Comparison of ENCODE assay signal across 1 cellular context in the genomic region with DNA sequence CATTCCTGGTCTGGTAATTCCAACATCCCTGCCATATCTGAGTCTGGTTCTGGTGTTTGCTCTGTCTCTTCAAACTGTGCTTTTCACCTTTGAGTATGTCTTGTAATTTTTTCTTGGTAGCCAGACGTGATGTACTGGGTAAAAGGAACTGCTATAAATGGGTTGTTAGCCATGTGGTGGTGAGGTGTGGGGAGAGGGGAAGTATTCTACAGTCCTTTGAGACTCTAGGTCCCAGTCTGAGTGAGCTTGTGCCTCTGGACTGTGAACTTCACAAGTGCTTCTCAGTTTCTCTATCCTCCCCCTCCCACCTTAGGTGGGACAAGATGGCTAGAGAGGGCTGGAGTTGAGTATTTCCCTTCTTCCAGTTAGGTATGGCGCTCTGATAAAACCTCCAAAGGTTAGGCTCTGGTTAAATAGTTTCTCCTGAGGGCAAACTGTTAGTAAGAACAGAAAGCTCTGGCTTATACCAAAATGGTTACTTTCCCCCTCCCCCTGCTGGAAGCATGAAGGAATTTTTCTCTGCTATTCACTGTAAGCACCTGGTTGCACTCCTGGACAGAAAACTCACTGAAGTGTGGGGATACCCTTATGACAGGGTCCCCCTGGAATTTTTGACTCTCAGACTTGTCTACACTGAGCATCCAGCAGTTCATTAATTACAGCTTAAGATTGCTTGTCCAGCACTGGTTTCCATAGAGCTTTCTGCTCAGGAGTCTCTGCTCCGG.
TF ChIP-seq lines count a peak whose summit lies in the region.

No MANE protein-coding gene starts in this region.

TF ChIP-seq in endothelial cell of umbilical vein, 7 proteins besides CTCF, POLR2A, EP300 and RAD21:
- no peak for TF ChIP-seq JUN (IDR thresholded peaks at IDR 0.05; ENCODE audit: borderline replicate concordance, insufficient read depth, insufficient read length, low read depth)
- no peak for TF ChIP-seq POLR2AphosphoS5 (IDR thresholded peaks at IDR 0.05; ENCODE audit: insufficient read depth, low read depth, low read length)
- TF ChIP-seq, protein P1, sequence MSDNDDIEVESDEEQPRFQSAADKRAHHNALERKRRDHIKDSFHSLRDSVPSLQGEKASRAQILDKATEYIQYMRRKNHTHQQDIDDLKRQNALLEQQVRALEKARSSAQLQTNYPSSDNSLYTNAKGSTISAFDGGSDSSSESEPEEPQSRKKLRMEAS (IDR thresholded peaks at IDR 0.05; ENCODE audit: insufficient read depth, insufficient read length), result no peak
- TF ChIP-seq MYC (IDR thresholded peaks at IDR 0.05; ENCODE audit: low read depth, low read length), result no peak
- no peak for TF ChIP-seq GATA2 (IDR thresholded peaks at IDR 0.05; ENCODE audit: insufficient read depth, insufficient read length, low read depth, low read length)
- no peak for TF ChIP-seq EZH2 (IDR thresholded peaks at IDR 0.05; ENCODE audit: borderline replicate concordance, low read depth, low read length, severe bottlenecking)
- no peak for TF ChIP-seq FOS (IDR thresholded peaks at IDR 0.05; ENCODE audit: borderline replicate concordance, insufficient read depth, low read length)
